ENCODE assay signal across 20 cellular contexts in the genomic region with DNA sequence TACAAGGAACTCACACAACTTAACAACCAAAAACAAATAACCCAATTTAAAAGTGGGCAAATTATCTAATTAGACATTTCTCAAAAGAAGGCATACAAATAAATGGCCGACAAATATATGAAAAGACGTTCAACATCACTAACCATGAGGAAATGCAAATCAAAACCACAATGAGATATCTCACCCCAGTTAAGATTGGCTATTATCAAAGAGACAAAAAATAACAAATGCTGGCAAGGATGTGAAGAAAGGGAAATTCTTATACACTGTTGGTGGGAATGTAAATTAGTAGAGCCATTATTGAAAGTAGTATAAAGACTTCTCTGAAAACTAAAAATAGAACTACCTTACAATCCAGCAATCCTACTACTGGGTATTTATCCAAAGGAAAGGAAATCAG.
DNase-seq lines count a peak whose midpoint lies in the region; ATAC-seq, FAIRE-seq and TF ChIP-seq lines count a peak whose summit lies in the region.
"Had no signal": no experiment of that assay in that cellular context is flagged by ENCODE, and none has a peak within 500 bp of the region (broad histone marks: within the 10 kb centered on the region; RNA-seq: fewer than 3 reads in every experiment).

No MANE protein-coding gene starts in this region.

- H3K9me3 Mint-ChIP-seq in osteocyte (ENCODE audit: unreplicated experiment) = no peaks in the 10 kb centered on the region
- H3K9me3 Mint-ChIP-seq in activated CD8-positive, alpha-beta memory T cell treated with anti-CD3 and anti-CD28 coated beads, Interleukin-2, amount 10 ng/mL, durations not matched to agents 7 days and 5 days (ENCODE audit: low read depth) = peaks cover 4% of the 10 kb centered on the region
- H3K9me3 Mint-ChIP-seq: H9 had no signal

- no peak overlapping the region for H3K4me2 ChIP-seq in A549
- peak overlapping the region; percentile 3; the same call in 1 of the 2 replicates for H3K4me2 ChIP-seq in OCI-LY7 (ENCODE audit: low read length)
- H3K4me2 ChIP-seq in GM12878 (ENCODE audit: control insufficient read depth, insufficient read depth) = no peak overlapping the region

- H3K79me2 ChIP-seq in OCI-LY7 (ENCODE audit: insufficient read depth, low read depth, low read length) (no peaks in the 10 kb centered on the region), GM12878 (ENCODE audit: control insufficient read depth, insufficient read depth, low read length) (no peaks in the 10 kb centered on the region)

- SMC1A ChIA-PET in GM12878 (lab: Charles Lee; ENCODE audit: uncharacterized antibody, unreplicated experiment) = no interaction called here

- WGBS in A549 (ENCODE audit: missing lambda C conversion rate) = 21% methylated on average over 2 of the region's 2 CpGs
- 0% methylated on average over 2 of the region's 2 CpGs for WGBS in GM12878 (ENCODE audit: insufficient coverage, insufficient replicate concordance, low lambda C conversion rate, missing lambda C conversion rate)

- intact Hi-C loops in OCI-LY7 (cut with micrococcal nuclease; ENCODE audit: unreplicated experiment) = no loop called here
- intact Hi-C loops in GM12878 (cut with micrococcal nuclease; ENCODE audit: unreplicated experiment) = no loop called here
- intact Hi-C loops in colonic mucosa (cut with DNase I) = no loop called here

- in situ Hi-C loops in GM12878 (cut with MboI) = no loop called here

- H3K9me3 ChIP-seq in A549 = no peaks in the 10 kb centered on the region
- no peaks in the 10 kb centered on the region for H3K9me3 ChIP-seq in OCI-LY7 (ENCODE audit: low read length)
- no peaks in the 10 kb centered on the region; the same call in 1 of the 3 replicates for H3K9me3 ChIP-seq in GM12878 (replicated peaks; ENCODE audit: control insufficient read depth, insufficient read depth, low read length)
- no peaks in the 10 kb centered on the region for H3K9me3 ChIP-seq in colonic mucosa

- BruUV-seq in OCI-LY7 (replicated peaks; lab: Mats Ljungman, UMichigan) (no TSS peak), GM12878 (replicated peaks; lab: Mats Ljungman, UMichigan) (no TSS peak)

- H3K27me3 Mint-ChIP-seq in osteocyte (ENCODE audit: unreplicated experiment) = peaks cover 52% of the 10 kb centered on the region
- peaks cover 32% of the 10 kb centered on the region for H3K27me3 Mint-ChIP-seq in activated CD8-positive, alpha-beta memory T cell treated with anti-CD3 and anti-CD28 coated beads, Interleukin-2, amount 10 ng/mL, durations not matched to agents 7 days and 5 days

- no peak overlapping the region for H3K27ac Mint-ChIP-seq in osteocyte (ENCODE audit: unreplicated experiment)
- H3K27ac Mint-ChIP-seq in activated CD8-positive, alpha-beta memory T cell treated with anti-CD3 and anti-CD28 coated beads, Interleukin-2, amount 10 ng/mL, durations not matched to agents 7 days and 5 days = no peak overlapping the region
- H3K27ac Mint-ChIP-seq: CD4-positive, CD25-positive, alpha-beta regulatory T cell; H9; IgD-negative memory B cell had no signal

- H3K36me3 Mint-ChIP-seq in osteocyte (ENCODE audit: unreplicated experiment) = no peaks in the 10 kb centered on the region
- no peaks in the 10 kb centered on the region for H3K36me3 Mint-ChIP-seq in activated CD8-positive, alpha-beta memory T cell treated with anti-CD3 and anti-CD28 coated beads, Interleukin-2, amount 10 ng/mL, durations not matched to agents 7 days and 5 days
- H3K36me3 Mint-ChIP-seq: CD4-positive, CD25-positive, alpha-beta regulatory T cell; IgD-negative memory B cell had no signal

- no peak for TF ChIP-seq POLR2A in A549 (IDR thresholded peaks at IDR 0.05; ENCODE audit: low read length)
- TF ChIP-seq POLR2A in GM12878 (IDR thresholded peaks at IDR 0.05; ENCODE audit: low read depth, low read length) = no peak

- FAIRE-seq in A549 (lab: Jason Lieb, UNC) (peak; percentile 84), GM19239 (lab: Jason Lieb, UNC) (peak; percentile 8), GM12878 (lab: Jason Lieb, UNC) (no peak)
- FAIRE-seq: H1, HepG2 had no signal

- TF ChIP-seq EP300 in A549 (IDR thresholded peaks at IDR 0.05) (no peak), GM12878 (IDR thresholded peaks at IDR 0.05; ENCODE audit: borderline replicate concordance in 1 of 2, control insufficient read depth in 1 of 2, low read depth in 2 of 2, low read length in 2 of 2) (no peak)

- TF ChIP-seq RAD21 in A549 (conservative IDR thresholded peaks at IDR 0.05 in 1 of 2, IDR thresholded peaks at IDR 0.05 in 1 of 2) (no peak), GM12878 (IDR thresholded peaks at IDR 0.05; ENCODE audit: insufficient read depth, low read depth, low read length) (no peak)

- H3K27me3 ChIP-seq in GM12878 (replicated peaks in 1 of 2; ENCODE audit: control insufficient read depth in 2 of 2, insufficient read depth in 2 of 2, low read length in 1 of 2) = peaks cover 0 to 4% of the 10 kb centered on the region in 2 experiments; a peak in 1 of 4 replicates
- H3K27me3 ChIP-seq in colonic mucosa = no peaks in the 10 kb centered on the region

- H3K4me1 ChIP-seq in A549 (no peaks in the 10 kb centered on the region), OCI-LY7 (ENCODE audit: insufficient read depth, low read length, poor library complexity, severe bottlenecking) (peaks cover 9% of the 10 kb centered on the region), GM12878 (ENCODE audit: control insufficient read depth, insufficient read depth, low read length) (no peaks in the 10 kb centered on the region), colonic mucosa (peaks cover 4% of the 10 kb centered on the region)

- DNase-seq in A549 (ENCODE audit: low read depth in 1 of 2, low spot score in 1 of 2) (no peak), GM19239 (ENCODE audit: insufficient read length, low spot score) (no peak), OCI-LY7 (ENCODE audit: low spot score) (no peak), GM12878 (ENCODE audit: low read depth, low spot score) (no peak), osteocyte (ENCODE audit: extremely low spot score, unreplicated experiment) (no peak), pons (ENCODE audit: low spot score) (no peak), colonic mucosa (no peak)
- no peak for DNase-seq in activated CD8-positive, alpha-beta memory T cell treated with anti-CD3 and anti-CD28 coated beads, Interleukin-2, amount 10 ng/mL, durations not matched to agents 7 days and 5 days
- DNase-seq: C1 segment of cervical spinal cord; CD4-positive, CD25-positive, alpha-beta regulatory T cell; CD8-positive, alpha-beta memory T cell; COR-L47; DMS 273 treated with DMSO at 0.1 percent for 48 hours; DMS79; GF-D8; H9 had no signal

- no peak for ATAC-seq in A549
- no peak; the same call in 2 of the 3 replicates for ATAC-seq in GM12878
- no peak for ATAC-seq in activated CD8-positive, alpha-beta memory T cell treated with anti-CD3 and anti-CD28 coated beads, Interleukin-2, amount 10 ng/mL, durations not matched to agents 7 days and 5 days
- ATAC-seq: HepG2 had no signal

- H3K9ac ChIP-seq in GM12878 (ENCODE audit: control insufficient read depth, insufficient read depth, low read length) (no peak overlapping the region), colonic mucosa (ENCODE audit: low read depth in 2 of 2, low read length in 2 of 2) (no peak overlapping the region)

- H3K9me2 ChIP-seq in OCI-LY7 (ENCODE audit: insufficient read depth, low read length) = no peaks in the 10 kb centered on the region

- POLR2A ChIA-PET in A549 (lab: Yijun Ruan, JAX) (no interaction called here), OCI-LY7 (lab: Charles Lee) (no interaction called here), GM12878 (lab: Charles Lee) (no interaction called here)

- RAD21 ChIA-PET in GM12878 (lab: Charles Lee; ENCODE audit: unreplicated experiment) = interaction anchor here (0.9 kb wide), 1 partner anchor 10 kb away, joined by 3 read pairs; no protein-coding TSS in a partner anchor

- TF ChIP-seq CTCF in A549 (IDR thresholded peaks at IDR 0.05) = no peak
- TF ChIP-seq CTCF in OCI-LY7 (conservative IDR thresholded peaks at IDR 0.05; ENCODE audit: low read length) = no peak
- TF ChIP-seq CTCF in GM12878 (IDR thresholded peaks at IDR 0.05 in 2 of 3, conservative IDR thresholded peaks at IDR 0.05 in 1 of 3; ENCODE audit: control insufficient read depth in 2 of 3, extremely low read depth in 1 of 3, insufficient read depth in 1 of 3, low read depth in 3 of 3, low read length in 3 of 3) = no peak
- TF ChIP-seq CTCF in osteocyte (IDR thresholded peaks at IDR 0.05) = no peak
- TF ChIP-seq CTCF in colonic mucosa (IDR thresholded peaks at IDR 0.05) = no peak

- H3K27ac ChIP-seq in A549 (no peak overlapping the region), OCI-LY7 (ENCODE audit: low read depth, low read length, poor library complexity, severe bottlenecking) (no peak overlapping the region), GM12878 (ENCODE audit: control insufficient read depth, insufficient read depth) (no peak overlapping the region), colonic mucosa (no peak overlapping the region)
- H3K27ac ChIP-seq: 22Rv1 had no signal

- H3K4me3 ChIP-seq in A549 (no peak overlapping the region), OCI-LY7 (ENCODE audit: low read depth, low read length, poor library complexity, severe bottlenecking) (no peak overlapping the region), GM12878 (no peak overlapping the region), colonic mucosa (no peak overlapping the region)

- CTCF ChIA-PET in A549 (lab: Yijun Ruan, JAX) (interaction anchor here (1.5 to 3.9 kb wide), 2 partner anchors 10 to 11 kb away, joined by 6 to 28 read pairs; no protein-coding TSS in a partner anchor), OCI-LY7 (lab: Charles Lee; ENCODE audit: unreplicated experiment) (interaction anchor here (0.5 kb wide), 1 partner anchor 1435 kb away, joined by 3 read pairs; no protein-coding TSS in a partner anchor), GM12878 (lab: Yijun Ruan, JAX) (interaction anchor here (0.9 to 2.2 kb wide), 3 partner anchors 10 to 30 kb away, joined by 3 to 6 read pairs (median 6); no protein-coding TSS in a partner anchor)
- CTCF ChIA-PET in activated CD8-positive, alpha-beta memory T cell treated with anti-CD3 and anti-CD28 coated beads, Interleukin-2, amount 10 ng/mL, durations not matched to agents 7 days and 5 days (lab: Charles Lee) = no interaction called here

- H2AFZ ChIP-seq in OCI-LY7 (ENCODE audit: low read length) (no peak overlapping the region), GM12878 (ENCODE audit: control insufficient read depth, low read depth, low read length) (no peak overlapping the region)

- no peak overlapping the region for H3K4me3 Mint-ChIP-seq in osteocyte (ENCODE audit: unreplicated experiment)
- H3K4me3 Mint-ChIP-seq in activated CD8-positive, alpha-beta memory T cell treated with anti-CD3 and anti-CD28 coated beads, Interleukin-2, amount 10 ng/mL, durations not matched to agents 7 days and 5 days = no peak overlapping the region
- H3K4me3 Mint-ChIP-seq: CD4-positive, CD25-positive, alpha-beta regulatory T cell; CD8-positive, alpha-beta memory T cell; H9 had no signal

- H3K4me1 Mint-ChIP-seq in osteocyte (ENCODE audit: unreplicated experiment) = no peaks in the 10 kb centered on the region
- no peaks in the 10 kb centered on the region for H3K4me1 Mint-ChIP-seq in activated CD8-positive, alpha-beta memory T cell treated with anti-CD3 and anti-CD28 coated beads, Interleukin-2, amount 10 ng/mL, durations not matched to agents 7 days and 5 days

- H3K36me3 ChIP-seq in OCI-LY7 (ENCODE audit: insufficient read depth, low read length) (no peaks in the 10 kb centered on the region), GM12878 (ENCODE audit: control insufficient read depth in 2 of 2, insufficient read depth in 2 of 2, low read length in 1 of 2) (no peaks in the 10 kb centered on the region), colonic mucosa (no peaks in the 10 kb centered on the region)

- H4K20me1 ChIP-seq in OCI-LY7 (ENCODE audit: insufficient read depth, low read length) (no peaks in the 10 kb centered on the region), GM12878 (ENCODE audit: control insufficient read depth, insufficient read depth) (no peaks in the 10 kb centered on the region)
